3 cellular contexts compared by ENCODE assay signal in the genomic region with DNA sequence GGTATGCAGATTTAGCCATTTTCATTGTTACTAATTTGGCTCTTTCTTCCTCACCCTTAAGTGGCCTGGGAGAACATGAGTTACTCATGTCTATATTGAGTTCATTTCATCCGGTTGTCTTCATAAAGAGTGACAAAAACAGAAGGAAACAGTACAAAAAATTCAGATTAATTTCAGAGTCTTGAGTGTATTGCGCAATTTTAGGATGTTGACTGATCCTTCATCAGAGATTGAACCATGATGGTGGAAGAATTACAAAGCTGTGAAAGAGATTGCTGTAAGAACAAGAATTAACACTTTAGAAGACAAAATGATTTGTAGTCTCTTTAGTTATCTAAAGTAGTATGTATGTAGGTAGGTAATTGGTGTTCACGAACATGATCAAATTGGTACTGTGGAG.
TF ChIP-seq lines count a peak whose summit lies in the region.

No MANE protein-coding gene starts in this region.

TF ChIP-seq in K562, 482 proteins besides CTCF, POLR2A, EP300 and RAD21:
- TF ChIP-seq, protein P1, sequence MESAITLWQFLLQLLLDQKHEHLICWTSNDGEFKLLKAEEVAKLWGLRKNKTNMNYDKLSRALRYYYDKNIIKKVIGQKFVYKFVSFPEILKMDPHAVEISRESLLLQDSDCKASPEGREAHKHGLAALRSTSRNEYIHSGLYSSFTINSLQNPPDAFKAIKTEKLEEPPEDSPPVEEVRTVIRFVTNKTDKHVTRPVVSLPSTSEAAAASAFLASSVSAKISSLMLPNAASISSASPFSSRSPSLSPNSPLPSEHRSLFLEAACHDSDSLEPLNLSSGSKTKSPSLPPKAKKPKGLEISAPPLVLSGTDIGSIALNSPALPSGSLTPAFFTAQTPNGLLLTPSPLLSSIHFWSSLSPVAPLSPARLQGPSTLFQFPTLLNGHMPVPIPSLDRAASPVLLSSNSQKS (CRISPR knock-in tag; IDR thresholded peaks at IDR 0.05): no peak
- TF ChIP-seq CEBPG (CRISPR knock-in tag; IDR thresholded peaks at IDR 0.05) (no peak), CEBPG (tag; conservative IDR thresholded peaks at IDR 0.05 in 1 of 2, IDR thresholded peaks at IDR 0.05 in 1 of 2) (peak; percentile 71 to 99), CEBPB (tag; IDR thresholded peaks at IDR 0.05) (peak; percentile 94)
- TF ChIP-seq, protein P2, sequence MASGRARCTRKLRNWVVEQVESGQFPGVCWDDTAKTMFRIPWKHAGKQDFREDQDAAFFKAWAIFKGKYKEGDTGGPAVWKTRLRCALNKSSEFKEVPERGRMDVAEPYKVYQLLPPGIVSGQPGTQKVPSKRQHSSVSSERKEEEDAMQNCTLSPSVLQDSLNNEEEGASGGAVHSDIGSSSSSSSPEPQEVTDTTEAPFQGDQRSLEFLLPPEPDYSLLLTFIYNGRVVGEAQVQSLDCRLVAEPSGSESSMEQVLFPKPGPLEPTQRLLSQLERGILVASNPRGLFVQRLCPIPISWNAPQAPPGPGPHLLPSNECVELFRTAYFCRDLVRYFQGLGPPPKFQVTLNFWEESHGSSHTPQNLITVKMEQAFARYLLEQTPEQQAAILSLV (tag; IDR thresholded peaks at IDR 0.05): no peak
TF ChIP-seq in K562: peak in this region for 2.

TF ChIP-seq in SK-N-SH treated with all-trans-retinoic acid at 6 μM for 48 hours, 23 proteins besides CTCF, POLR2A, EP300 and RAD21 (continued from another document):
- TF ChIP-seq, protein P3, sequence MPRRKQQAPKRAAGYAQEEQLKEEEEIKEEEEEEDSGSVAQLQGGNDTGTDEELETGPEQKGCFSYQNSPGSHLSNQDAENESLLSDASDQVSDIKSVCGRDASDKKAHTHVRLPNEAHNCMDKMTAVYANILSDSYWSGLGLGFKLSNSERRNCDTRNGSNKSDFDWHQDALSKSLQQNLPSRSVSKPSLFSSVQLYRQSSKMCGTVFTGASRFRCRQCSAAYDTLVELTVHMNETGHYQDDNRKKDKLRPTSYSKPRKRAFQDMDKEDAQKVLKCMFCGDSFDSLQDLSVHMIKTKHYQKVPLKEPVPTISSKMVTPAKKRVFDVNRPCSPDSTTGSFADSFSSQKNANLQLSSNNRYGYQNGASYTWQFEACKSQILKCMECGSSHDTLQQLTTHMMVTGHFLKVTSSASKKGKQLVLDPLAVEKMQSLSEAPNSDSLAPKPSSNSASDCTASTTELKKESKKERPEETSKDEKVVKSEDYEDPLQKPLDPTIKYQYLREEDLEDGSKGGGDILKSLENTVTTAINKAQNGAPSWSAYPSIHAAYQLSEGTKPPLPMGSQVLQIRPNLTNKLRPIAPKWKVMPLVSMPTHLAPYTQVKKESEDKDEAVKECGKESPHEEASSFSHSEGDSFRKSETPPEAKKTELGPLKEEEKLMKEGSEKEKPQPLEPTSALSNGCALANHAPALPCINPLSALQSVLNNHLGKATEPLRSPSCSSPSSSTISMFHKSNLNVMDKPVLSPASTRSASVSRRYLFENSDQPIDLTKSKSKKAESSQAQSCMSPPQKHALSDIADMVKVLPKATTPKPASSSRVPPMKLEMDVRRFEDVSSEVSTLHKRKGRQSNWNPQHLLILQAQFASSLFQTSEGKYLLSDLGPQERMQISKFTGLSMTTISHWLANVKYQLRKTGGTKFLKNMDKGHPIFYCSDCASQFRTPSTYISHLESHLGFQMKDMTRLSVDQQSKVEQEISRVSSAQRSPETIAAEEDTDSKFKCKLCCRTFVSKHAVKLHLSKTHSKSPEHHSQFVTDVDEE (CRISPR knock-in tag; IDR thresholded peaks at IDR 0.05): no peak
- TF ChIP-seq OSR1 (CRISPR knock-in tag; IDR thresholded peaks at IDR 0.05) (no peak), ZNF70 (CRISPR knock-in tag; IDR thresholded peaks at IDR 0.05) (no peak)
- TF ChIP-seq, protein P4, sequence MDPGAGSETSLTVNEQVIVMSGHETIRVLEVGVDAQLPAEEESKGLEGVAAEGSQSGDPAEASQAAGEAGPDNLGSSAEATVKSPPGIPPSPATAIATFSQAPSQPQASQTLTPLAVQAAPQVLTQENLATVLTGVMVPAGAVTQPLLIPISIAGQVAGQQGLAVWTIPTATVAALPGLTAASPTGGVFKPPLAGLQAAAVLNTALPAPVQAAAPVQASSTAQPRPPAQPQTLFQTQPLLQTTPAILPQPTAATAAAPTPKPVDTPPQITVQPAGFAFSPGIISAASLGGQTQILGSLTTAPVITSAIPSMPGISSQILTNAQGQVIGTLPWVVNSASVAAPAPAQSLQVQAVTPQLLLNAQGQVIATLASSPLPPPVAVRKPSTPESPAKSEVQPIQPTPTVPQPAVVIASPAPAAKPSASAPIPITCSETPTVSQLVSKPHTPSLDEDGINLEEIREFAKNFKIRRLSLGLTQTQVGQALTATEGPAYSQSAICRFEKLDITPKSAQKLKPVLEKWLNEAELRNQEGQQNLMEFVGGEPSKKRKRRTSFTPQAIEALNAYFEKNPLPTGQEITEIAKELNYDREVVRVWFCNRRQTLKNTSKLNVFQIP (CRISPR knock-in tag; IDR thresholded peaks at IDR 0.05; ENCODE audit: borderline replicate concordance, low read depth): no peak

TF ChIP-seq in GM23338, 12 proteins besides CTCF, POLR2A, EP300 and RAD21 (continued from another document):
- TF ChIP-seq, protein P5, sequence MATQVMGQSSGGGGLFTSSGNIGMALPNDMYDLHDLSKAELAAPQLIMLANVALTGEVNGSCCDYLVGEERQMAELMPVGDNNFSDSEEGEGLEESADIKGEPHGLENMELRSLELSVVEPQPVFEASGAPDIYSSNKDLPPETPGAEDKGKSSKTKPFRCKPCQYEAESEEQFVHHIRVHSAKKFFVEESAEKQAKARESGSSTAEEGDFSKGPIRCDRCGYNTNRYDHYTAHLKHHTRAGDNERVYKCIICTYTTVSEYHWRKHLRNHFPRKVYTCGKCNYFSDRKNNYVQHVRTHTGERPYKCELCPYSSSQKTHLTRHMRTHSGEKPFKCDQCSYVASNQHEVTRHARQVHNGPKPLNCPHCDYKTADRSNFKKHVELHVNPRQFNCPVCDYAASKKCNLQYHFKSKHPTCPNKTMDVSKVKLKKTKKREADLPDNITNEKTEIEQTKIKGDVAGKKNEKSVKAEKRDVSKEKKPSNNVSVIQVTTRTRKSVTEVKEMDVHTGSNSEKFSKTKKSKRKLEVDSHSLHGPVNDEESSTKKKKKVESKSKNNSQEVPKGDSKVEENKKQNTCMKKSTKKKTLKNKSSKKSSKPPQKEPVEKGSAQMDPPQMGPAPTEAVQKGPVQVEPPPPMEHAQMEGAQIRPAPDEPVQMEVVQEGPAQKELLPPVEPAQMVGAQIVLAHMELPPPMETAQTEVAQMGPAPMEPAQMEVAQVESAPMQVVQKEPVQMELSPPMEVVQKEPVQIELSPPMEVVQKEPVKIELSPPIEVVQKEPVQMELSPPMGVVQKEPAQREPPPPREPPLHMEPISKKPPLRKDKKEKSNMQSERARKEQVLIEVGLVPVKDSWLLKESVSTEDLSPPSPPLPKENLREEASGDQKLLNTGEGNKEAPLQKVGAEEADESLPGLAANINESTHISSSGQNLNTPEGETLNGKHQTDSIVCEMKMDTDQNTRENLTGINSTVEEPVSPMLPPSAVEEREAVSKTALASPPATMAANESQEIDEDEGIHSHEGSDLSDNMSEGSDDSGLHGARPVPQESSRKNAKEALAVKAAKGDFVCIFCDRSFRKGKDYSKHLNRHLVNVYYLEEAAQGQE (IDR thresholded peaks at IDR 0.05; ENCODE audit: unreplicated experiment): no peak
- TF ChIP-seq STAT1 (IDR thresholded peaks at IDR 0.05; ENCODE audit: unreplicated experiment) (no peak), EZH2phosphoT487 (IDR thresholded peaks at IDR 0.05; ENCODE audit: unreplicated experiment) (no peak), NANOG (IDR thresholded peaks at IDR 0.05; ENCODE audit: borderline replicate concordance) (no peak), EZH2 (IDR thresholded peaks at IDR 0.05; ENCODE audit: low read depth, unreplicated experiment) (no peak), ZNF331 (CRISPR knock-in tag; IDR thresholded peaks at IDR 0.05; ENCODE audit: low read depth) (no peak), ZNF114 (CRISPR knock-in tag; IDR thresholded peaks at IDR 0.05) (no peak), POLR2AphosphoS5 (IDR thresholded peaks at IDR 0.05; ENCODE audit: low read depth) (no peak)
- TF ChIP-seq, protein P6, sequence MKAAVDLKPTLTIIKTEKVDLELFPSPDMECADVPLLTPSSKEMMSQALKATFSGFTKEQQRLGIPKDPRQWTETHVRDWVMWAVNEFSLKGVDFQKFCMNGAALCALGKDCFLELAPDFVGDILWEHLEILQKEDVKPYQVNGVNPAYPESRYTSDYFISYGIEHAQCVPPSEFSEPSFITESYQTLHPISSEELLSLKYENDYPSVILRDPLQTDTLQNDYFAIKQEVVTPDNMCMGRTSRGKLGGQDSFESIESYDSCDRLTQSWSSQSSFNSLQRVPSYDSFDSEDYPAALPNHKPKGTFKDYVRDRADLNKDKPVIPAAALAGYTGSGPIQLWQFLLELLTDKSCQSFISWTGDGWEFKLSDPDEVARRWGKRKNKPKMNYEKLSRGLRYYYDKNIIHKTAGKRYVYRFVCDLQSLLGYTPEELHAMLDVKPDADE (IDR thresholded peaks at IDR 0.05): no peak
- TF ChIP-seq, protein P7, sequence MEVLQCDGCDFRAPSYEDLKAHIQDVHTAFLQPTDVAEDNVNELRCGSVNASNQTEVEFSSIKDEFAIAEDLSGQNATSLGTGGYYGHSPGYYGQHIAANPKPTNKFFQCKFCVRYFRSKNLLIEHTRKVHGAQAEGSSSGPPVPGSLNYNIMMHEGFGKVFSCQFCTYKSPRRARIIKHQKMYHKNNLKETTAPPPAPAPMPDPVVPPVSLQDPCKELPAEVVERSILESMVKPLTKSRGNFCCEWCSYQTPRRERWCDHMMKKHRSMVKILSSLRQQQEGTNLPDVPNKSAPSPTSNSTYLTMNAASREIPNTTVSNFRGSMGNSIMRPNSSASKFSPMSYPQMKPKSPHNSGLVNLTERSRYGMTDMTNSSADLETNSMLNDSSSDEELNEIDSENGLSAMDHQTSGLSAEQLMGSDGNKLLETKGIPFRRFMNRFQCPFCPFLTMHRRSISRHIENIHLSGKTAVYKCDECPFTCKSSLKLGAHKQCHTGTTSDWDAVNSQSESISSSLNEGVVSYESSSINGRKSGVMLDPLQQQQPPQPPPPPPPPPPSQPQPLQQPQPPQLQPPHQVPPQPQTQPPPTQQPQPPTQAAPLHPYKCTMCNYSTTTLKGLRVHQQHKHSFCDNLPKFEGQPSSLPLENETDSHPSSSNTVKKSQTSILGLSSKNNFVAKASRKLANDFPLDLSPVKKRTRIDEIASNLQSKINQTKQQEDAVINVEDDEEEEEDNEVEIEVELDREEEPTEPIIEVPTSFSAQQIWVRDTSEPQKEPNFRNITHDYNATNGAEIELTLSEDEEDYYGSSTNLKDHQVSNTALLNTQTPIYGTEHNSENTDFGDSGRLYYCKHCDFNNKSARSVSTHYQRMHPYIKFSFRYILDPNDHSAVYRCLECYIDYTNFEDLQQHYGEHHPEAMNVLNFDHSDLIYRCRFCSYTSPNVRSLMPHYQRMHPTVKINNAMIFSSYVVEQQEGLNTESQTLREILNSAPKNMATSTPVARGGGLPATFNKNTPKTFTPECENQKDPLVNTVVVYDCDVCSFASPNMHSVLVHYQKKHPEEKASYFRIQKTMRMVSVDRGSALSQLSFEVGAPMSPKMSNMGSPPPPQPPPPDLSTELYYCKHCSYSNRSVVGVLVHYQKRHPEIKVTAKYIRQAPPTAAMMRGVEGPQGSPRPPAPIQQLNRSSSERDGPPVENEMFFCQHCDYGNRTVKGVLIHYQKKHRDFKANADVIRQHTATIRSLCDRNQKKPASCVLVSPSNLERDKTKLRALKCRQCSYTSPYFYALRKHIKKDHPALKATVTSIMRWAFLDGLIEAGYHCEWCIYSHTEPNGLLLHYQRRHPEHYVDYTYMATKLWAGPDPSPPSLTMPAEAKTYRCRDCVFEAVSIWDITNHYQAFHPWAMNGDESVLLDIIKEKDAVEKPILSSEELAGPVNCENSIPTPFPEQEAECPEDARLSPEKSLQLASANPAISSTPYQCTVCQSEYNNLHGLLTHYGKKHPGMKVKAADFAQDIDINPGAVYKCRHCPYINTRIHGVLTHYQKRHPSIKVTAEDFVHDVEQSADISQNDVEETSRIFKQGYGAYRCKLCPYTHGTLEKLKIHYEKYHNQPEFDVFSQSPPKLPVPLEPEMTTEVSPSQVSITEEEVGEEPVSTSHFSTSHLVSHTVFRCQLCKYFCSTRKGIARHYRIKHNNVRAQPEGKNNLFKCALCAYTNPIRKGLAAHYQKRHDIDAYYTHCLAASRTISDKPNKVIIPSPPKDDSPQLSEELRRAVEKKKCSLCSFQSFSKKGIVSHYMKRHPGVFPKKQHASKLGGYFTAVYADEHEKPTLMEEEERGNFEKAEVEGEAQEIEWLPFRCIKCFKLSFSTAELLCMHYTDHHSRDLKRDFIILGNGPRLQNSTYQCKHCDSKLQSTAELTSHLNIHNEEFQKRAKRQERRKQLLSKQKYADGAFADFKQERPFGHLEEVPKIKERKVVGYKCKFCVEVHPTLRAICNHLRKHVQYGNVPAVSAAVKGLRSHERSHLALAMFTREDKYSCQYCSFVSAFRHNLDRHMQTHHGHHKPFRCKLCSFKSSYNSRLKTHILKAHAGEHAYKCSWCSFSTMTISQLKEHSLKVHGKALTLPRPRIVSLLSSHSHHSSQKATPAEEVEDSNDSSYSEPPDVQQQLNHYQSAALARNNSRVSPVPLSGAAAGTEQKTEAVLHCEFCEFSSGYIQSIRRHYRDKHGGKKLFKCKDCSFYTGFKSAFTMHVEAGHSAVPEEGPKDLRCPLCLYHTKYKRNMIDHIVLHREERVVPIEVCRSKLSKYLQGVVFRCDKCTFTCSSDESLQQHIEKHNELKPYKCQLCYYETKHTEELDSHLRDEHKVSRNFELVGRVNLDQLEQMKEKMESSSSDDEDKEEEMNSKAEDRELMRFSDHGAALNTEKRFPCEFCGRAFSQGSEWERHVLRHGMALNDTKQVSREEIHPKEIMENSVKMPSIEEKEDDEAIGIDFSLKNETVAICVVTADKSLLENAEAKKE (CRISPR knock-in tag; IDR thresholded peaks at IDR 0.05): no peak
TF ChIP-seq in GM23338: peak in this region for 0.
